14 cellular contexts compared by ENCODE assay signal in the genomic region with DNA sequence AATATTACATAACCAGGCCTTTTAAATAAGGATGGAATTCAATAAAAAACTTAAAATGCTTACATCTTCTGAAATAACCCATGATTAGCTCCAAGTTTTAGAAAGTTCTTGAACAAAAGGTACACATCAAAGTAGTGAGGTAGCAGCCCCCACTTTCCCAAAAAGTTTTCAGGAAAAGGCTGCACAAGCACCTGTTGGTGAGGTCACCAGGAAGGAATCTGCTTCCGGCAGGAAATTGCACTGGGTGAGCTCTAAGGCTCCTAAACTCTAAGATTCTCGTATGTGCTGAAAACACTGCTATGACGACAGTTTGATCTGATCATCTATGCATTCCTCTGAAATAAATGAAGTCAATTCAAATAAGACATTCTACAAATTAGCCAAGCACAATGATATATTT. TPM values are rescaled to one million over a fixed set of nuclear protein-coding genes. Genes with fewer than 3 reads are reported as not detected.
A peak's percentile ranks its signal among the peaks of the same experiment; 100 is the strongest.
DNase-seq lines count a peak whose midpoint lies in the region; ATAC-seq and TF ChIP-seq lines count a peak whose summit lies in the region.
"Had no signal": no experiment of that assay in that cellular context is flagged by ENCODE, and none has a peak within 500 bp of the region (broad histone marks: within the 10 kb centered on the region; RNA-seq: fewer than 3 reads in every experiment).

No MANE protein-coding gene starts in this region.

- H3K27me3 ChIP-seq in HCT116 (ENCODE audit: insufficient read depth, low read length) (no peaks in the 10 kb centered on the region), SK-N-SH (ENCODE audit: insufficient read depth) (no peaks in the 10 kb centered on the region), foreskin keratinocyte (no peaks in the 10 kb centered on the region), aorta (ENCODE audit: control insufficient read depth in 1 of 2, insufficient read depth in 2 of 2, low read length in 1 of 2) (no peaks in the 10 kb centered on the region)
- H3K27me3 ChIP-seq: stomach had no signal

- DNase-seq in HCT116 (ENCODE audit: low read depth, low spot score): peak; percentile 45
- no peak for DNase-seq in SK-N-SH
- DNase-seq in foreskin keratinocyte: peak; percentile 82 to 92
- DNase-seq in osteocyte (ENCODE audit: extremely low spot score, unreplicated experiment): no peak
- no peak for DNase-seq in aorta
- DNase-seq in type B pancreatic cell (ENCODE audit: extremely low spot score, unreplicated experiment): no peak
- no peak for DNase-seq in NCI-H510A treated with DMSO at 0.1 percent for 48 hours (lab: John Stamatoyannopoulos, UW)
- no peak for DNase-seq in occipital lobe (lab: John Stamatoyannopoulos, UW)
- DNase-seq: activated T-cell treated with anti-CD3 and anti-CD28 coated beads for 4 hours; NCI-H446; stimulated activated CD4-positive, alpha-beta T cell treated with anti-CD3 and anti-CD28 coated beads, Interleukin-15, amount 100 ng/mL, for 24 hours; stomach had no signal

- no peaks in the 10 kb centered on the region for H3K9me2 ChIP-seq in HCT116 (ENCODE audit: insufficient read depth)
- no peaks in the 10 kb centered on the region for H3K9me2 ChIP-seq in SK-N-SH

- RAD21 ChIA-PET in HCT116 (lab: Charles Lee; ENCODE audit: low non-redundant PET in 1 of 2, low total read pairs in 2 of 2, uncharacterized antibody in 2 of 2, unreplicated experiment in 2 of 2): no interaction called here

- H2AFZ ChIP-seq in HCT116 (ENCODE audit: low read depth, low read length, poor library complexity, severe bottlenecking) (peak overlapping the region; percentile 98), SK-N-SH (ENCODE audit: low read depth) (0 out of 2 replicates have a peak overlapping the region, but pooled peaks have one; percentile 11)

- H3K27ac Mint-ChIP-seq in osteocyte (ENCODE audit: unreplicated experiment): peak overlapping the region; percentile 34
- no peak overlapping the region for H3K27ac Mint-ChIP-seq in type B pancreatic cell
- H3K27ac Mint-ChIP-seq: dendritic cell treated with granulocyte-macrophage colony-stimulating factor and Interleukin-4, amounts not matched to agents 40 ng/mL and 50 ng/mL, for 4 days had no signal

- H3K4me1 Mint-ChIP-seq in osteocyte (ENCODE audit: unreplicated experiment): peaks cover 4% of the 10 kb centered on the region
- peaks cover 8% of the 10 kb centered on the region for H3K4me1 Mint-ChIP-seq in type B pancreatic cell (ENCODE audit: unreplicated experiment)

- no peak for TF ChIP-seq POLR2A in HCT116 (IDR thresholded peaks at IDR 0.05; ENCODE audit: borderline replicate concordance, extremely low read depth, insufficient read depth, insufficient read length)

- ATAC-seq in HCT116: peak; percentile 78
- ATAC-seq in foreskin keratinocyte: peak; percentile 90
- ATAC-seq in aorta (ENCODE audit: low FRiP score): no peak

- 35% methylated on average over 3 of the region's 3 CpGs for WGBS in SK-N-SH (ENCODE audit: low lambda C conversion rate)
- 63 to 65% methylated on average over 3 of the region's 3 CpGs for WGBS in aorta, 2 donors

- no peaks in the 10 kb centered on the region for H3F3A ChIP-seq in SK-N-SH (replicated peaks; ENCODE audit: insufficient read depth)

- TF ChIP-seq RAD21 in HCT116 (IDR thresholded peaks at IDR 0.05; ENCODE audit: low read depth) (no peak), SK-N-SH (IDR thresholded peaks at IDR 0.05; ENCODE audit: low read length) (no peak)

- CTCF ChIA-PET in HCT116 (lab: Charles Lee) (interaction anchor here (1.0 kb wide), 1 partner anchor 52 kb away, joined by 3 read pairs; no protein-coding TSS in a partner anchor), SK-N-SH (lab: Yijun Ruan, JAX) (interaction anchor here (0.7 to 1.2 kb wide), 2 partner anchors 134 to 321 kb away, joined by 3 read pairs; no protein-coding TSS in a partner anchor)

- peaks cover 24 to 49% of the 10 kb centered on the region in 2 experiments for H3K4me1 ChIP-seq in HCT116 (ENCODE audit: control insufficient read depth in 1 of 2, insufficient read depth in 2 of 2, low read length in 2 of 2)
- no peaks in the 10 kb centered on the region for H3K4me1 ChIP-seq in SK-N-SH (ENCODE audit: control insufficient read depth in 1 of 2, insufficient read depth in 2 of 2, low read depth in 1 of 2, low read length in 1 of 2)
- peaks cover 29% of the 10 kb centered on the region for H3K4me1 ChIP-seq in foreskin keratinocyte
- no peaks in the 10 kb centered on the region for H3K4me1 ChIP-seq in aorta (ENCODE audit: control insufficient read depth in 1 of 2, insufficient read depth in 2 of 2, low read length in 2 of 2)
- H3K4me1 ChIP-seq: stomach had no signal

- no TSS peak for BruUV-seq in HCT116 (replicated peaks; lab: Mats Ljungman, UMichigan)

- no peaks in the 10 kb centered on the region for H3K79me2 ChIP-seq in HCT116 (ENCODE audit: insufficient read depth, low read length)
- no peaks in the 10 kb centered on the region for H3K79me2 ChIP-seq in SK-N-SH (ENCODE audit: insufficient read depth)

- peak overlapping the region; percentile 72; the same call in 1 of the 2 replicates for H3K27ac ChIP-seq in HCT116 (ENCODE audit: low read depth, low read length)
- no peak overlapping the region for H3K27ac ChIP-seq in SK-N-SH (ENCODE audit: low read depth in 2 of 2, low read length in 1 of 2)
- peak overlapping the region; percentile 87 for H3K27ac ChIP-seq in foreskin keratinocyte
- H3K27ac ChIP-seq in aorta (ENCODE audit: low read depth in 1 of 2, low read length in 2 of 2): no peak overlapping the region
- H3K27ac ChIP-seq: stomach had no signal

- H3K9me3 Mint-ChIP-seq in osteocyte (ENCODE audit: unreplicated experiment) (no peaks in the 10 kb centered on the region), type B pancreatic cell (no peaks in the 10 kb centered on the region)
- H3K9me3 Mint-ChIP-seq: dendritic cell treated with granulocyte-macrophage colony-stimulating factor and Interleukin-4, amounts not matched to agents 40 ng/mL and 50 ng/mL, for 4 days had no signal

- H3K27me3 Mint-ChIP-seq in osteocyte (ENCODE audit: unreplicated experiment) (no peaks in the 10 kb centered on the region), type B pancreatic cell (no peaks in the 10 kb centered on the region)
- H3K27me3 Mint-ChIP-seq: dendritic cell treated with granulocyte-macrophage colony-stimulating factor and Interleukin-4, amounts not matched to agents 40 ng/mL and 50 ng/mL, for 4 days had no signal

- H3K36me3 ChIP-seq in HCT116 (ENCODE audit: control insufficient read depth in 1 of 2, insufficient read depth in 2 of 2, low read length in 2 of 2) (no peaks in the 10 kb centered on the region), SK-N-SH (replicated peaks in 1 of 2; ENCODE audit: control insufficient read depth in 1 of 2, insufficient read depth in 2 of 2, low read length in 1 of 2) (no peaks in the 10 kb centered on the region), aorta (ENCODE audit: control insufficient read depth in 1 of 2, insufficient read depth in 2 of 2, low read length in 1 of 2) (no peaks in the 10 kb centered on the region)

- peak overlapping the region; percentile 22 to 48 for H3K4me3 ChIP-seq in HCT116 (replicated peaks in 1 of 2; ENCODE audit: low read depth in 1 of 2, low read length in 2 of 2)
- H3K4me3 ChIP-seq in SK-N-SH (ENCODE audit: low read depth in 2 of 2, low read length in 1 of 2): no peak overlapping the region
- H3K4me3 ChIP-seq in aorta (ENCODE audit: low read length in 2 of 2): no peak overlapping the region
- H3K4me3 ChIP-seq: lung, stomach had no signal

- peak overlapping the region; percentile 83 for H3K4me2 ChIP-seq in HCT116 (ENCODE audit: low read length)
- H3K4me2 ChIP-seq in SK-N-SH: no peak overlapping the region

- intact Hi-C loops in HCT116 (cut with micrococcal nuclease) (no loop called here), aorta (cut with DNase I) (no loop called here)

- H3K9ac ChIP-seq in HCT116 (ENCODE audit: low read length): peak overlapping the region; percentile 34
- no peak overlapping the region for H3K9ac ChIP-seq in SK-N-SH

- H3K9me3 ChIP-seq in HCT116 (ENCODE audit: control insufficient read depth in 1 of 2, insufficient read depth in 1 of 2, low read depth in 1 of 2, low read length in 2 of 2): no peaks in the 10 kb centered on the region
- H3K9me3 ChIP-seq in SK-N-SH: no peaks in the 10 kb centered on the region
- H3K9me3 ChIP-seq in aorta (ENCODE audit: control insufficient read depth, low read length): no peaks in the 10 kb centered on the region
- H3K9me3 ChIP-seq: stomach had no signal

- no peak for TF ChIP-seq EP300 in SK-N-SH (IDR thresholded peaks at IDR 0.05; ENCODE audit: borderline replicate concordance in 1 of 2, low read depth in 1 of 2, low read length in 1 of 2)

- POLR2A ChIA-PET in HCT116 (lab: Charles Lee) (no interaction called here), SK-N-SH (lab: Yijun Ruan, JAX) (no interaction called here)

- H3K4me3 Mint-ChIP-seq in osteocyte (ENCODE audit: unreplicated experiment): no peak overlapping the region
- no peak overlapping the region for H3K4me3 Mint-ChIP-seq in type B pancreatic cell
- H3K4me3 Mint-ChIP-seq: dendritic cell treated with granulocyte-macrophage colony-stimulating factor and Interleukin-4, amounts not matched to agents 40 ng/mL and 50 ng/mL, for 4 days had no signal

- no peak for TF ChIP-seq CTCF in HCT116 (IDR thresholded peaks at IDR 0.05 in 2 of 3, conservative IDR thresholded peaks at IDR 0.05 in 1 of 3; ENCODE audit: borderline replicate concordance in 1 of 3, insufficient read depth in 1 of 3, low read depth in 2 of 3, low read length in 2 of 3)
- no peak for TF ChIP-seq CTCF in SK-N-SH (IDR thresholded peaks at IDR 0.05)
- no peak for TF ChIP-seq CTCF in foreskin keratinocyte (conservative IDR thresholded peaks at IDR 0.05)
- no peak for TF ChIP-seq CTCF in osteocyte (IDR thresholded peaks at IDR 0.05)
- no peak for TF ChIP-seq CTCF in type B pancreatic cell (conservative IDR thresholded peaks at IDR 0.05)

- H3K36me3 Mint-ChIP-seq in osteocyte (ENCODE audit: unreplicated experiment) (no peaks in the 10 kb centered on the region), type B pancreatic cell (no peaks in the 10 kb centered on the region)

- H4K20me1 ChIP-seq in HCT116 (ENCODE audit: insufficient read depth) (no peaks in the 10 kb centered on the region), SK-N-SH (ENCODE audit: insufficient read depth) (no peaks in the 10 kb centered on the region)

TF ChIP-seq in HCT116, 20 proteins besides CTCF, POLR2A, EP300 and RAD21 (continues in another document):
- TF ChIP-seq JUND (IDR thresholded peaks at IDR 0.05): peak; percentile 71

TF ChIP-seq in SK-N-SH, 30 proteins besides CTCF, POLR2A, EP300 and RAD21 (continues in another document):
- no peak for TF ChIP-seq JUND (IDR thresholded peaks at IDR 0.05)

RNA-seq across cellular contexts. Expression of gene TTC7B, which starts 34.3 kb away (rescaled TPM):
- total RNA-seq in HCT116 (2021; ENCODE audit: unreplicated experiment) (70.6 TPM), foreskin keratinocyte (46.5 and 50.3 TPM in 2 replicates), osteocyte (43.2 and 44.7 TPM in 2 replicates), aorta (10 to 100 TPM; 52.0 to 57.4 TPM), type B pancreatic cell (ENCODE audit: low replicate concordance) (27.4 and 40.4 TPM in 2 replicates), occipital lobe (23.2 TPM)
- 66.2 and 71.8 TPM in 2 replicates for polyA plus RNA-seq in HCT116 (2012)
- polyA plus RNA-seq in SK-N-SH (2012; rRNA removed) (42.5 and 43.1 TPM in 2 replicates), foreskin keratinocyte (24.7 and 29.2 TPM in 2 replicates), aorta (10 to 100 TPM; 17.9 to 28.2 TPM)
- polyA plus RNA-seq in SK-N-SH (2012; cell fraction: cytosol; rRNA removed): 36.2 and 41.2 TPM in 2 replicates
- 32.3 and 42.8 TPM in 2 replicates for polyA plus RNA-seq in SK-N-SH (2012; cell fraction: nucleus; rRNA removed)

Comparison
In these comparisons a context has a peak if more than half of its experiments do, and no peak if none do; other contexts are left out.
1. DNase-seq: peak in HCT116 (single experiment) and foreskin keratinocyte (2 of 2); none in SK-N-SH (single experiment), osteocyte (single experiment), aorta (0 of 2), type B pancreatic cell (single experiment), NCI-H510A treated with DMSO at 0.1 percent for 48 hours (single experiment) and occipital lobe (single experiment).
2. H3K27ac ChIP-seq: peak in HCT116 (single experiment) and foreskin keratinocyte (single experiment); none in SK-N-SH (0 of 2) and aorta (0 of 2).
3. H3K4me3 ChIP-seq: peak in HCT116 (2 of 2); none in SK-N-SH (0 of 2) and aorta (0 of 2).
4. Of the 11 proteins assayed by ChIP-seq in both SK-N-SH and HCT116: peak only in SK-N-SH: none; only in HCT116: JUND and POLR2AphosphoS5; in both: none; in neither: 9.